ENCODE assay signal across 26 cellular contexts in genomic region chr1:173986951-173987350, GRCh38.
"Had no signal": no experiment of that assay in that cellular context is flagged by ENCODE, and none has a peak within 500 bp of the region (broad histone marks: within the 10 kb centered on the region; RNA-seq: fewer than 3 reads in every experiment).

No MANE protein-coding gene starts in this region.

- ATAC-seq: activated naive CD8-positive, alpha-beta T cell treated with anti-CD3 and anti-CD28 coated beads, Interleukin-2, amount 50 U/mL, for 24 hours; activated T-cell treated with anti-CD3 and anti-CD28 coated beads, Interleukin-2, amount 50 U/mL, for 4 hours; gastrocnemius medialis; stimulated activated naive CD8-positive, alpha-beta T cell treated with anti-CD3 and anti-CD28 coated beads, Interleukin-15, Interleukin-2, amounts not matched to agents 100 U/mL and 50 U/mL, for 24 hours had no signal

- H3K27ac ChIP-seq: left ventricle myocardium inferior, neural progenitor cell, parathyroid adenoma, right atrium auricular region, thoracic aorta, VCaP had no signal

- H3K4me3 Mint-ChIP-seq: activated naive CD8-positive, alpha-beta T cell treated with anti-CD3 and anti-CD28 coated beads, Interleukin-2, amount 50 U/mL, for 24 hours; activated T-cell treated with anti-CD3 and anti-CD28 coated beads, Interleukin-2, amount 50 U/mL, for 4 hours; neural progenitor cell had no signal

- H3K4me3 ChIP-seq: gastrocnemius medialis, left ventricle myocardium inferior, neural progenitor cell, right atrium auricular region, thoracic aorta had no signal

- H3K27ac Mint-ChIP-seq: neural progenitor cell had no signal

- H3K27me3 ChIP-seq: gastrocnemius medialis, neural progenitor cell, right atrium auricular region had no signal

- H3K27me3 Mint-ChIP-seq: activated naive CD8-positive, alpha-beta T cell treated with anti-CD3 and anti-CD28 coated beads, Interleukin-2, amount 50 U/mL, for 24 hours had no signal

- H3K9me3 ChIP-seq: gastrocnemius medialis, left ventricle myocardium inferior, right atrium auricular region, thoracic aorta had no signal

- H3K9me3 Mint-ChIP-seq: activated naive CD8-positive, alpha-beta T cell treated with anti-CD3 and anti-CD28 coated beads, Interleukin-2, amount 50 U/mL, for 24 hours; activated T-cell treated with anti-CD3 and anti-CD28 coated beads, Interleukin-2, amount 50 U/mL, for 4 hours; neural progenitor cell had no signal

- H3K4me1 Mint-ChIP-seq: neural progenitor cell had no signal

- H3K4me1 ChIP-seq: gastrocnemius medialis, left ventricle myocardium inferior, neural progenitor cell, parathyroid adenoma, right atrium auricular region had no signal

- DNase-seq: activated CD4-positive, alpha-beta T cell treated with anti-CD3 and anti-CD28 coated beads for 4 hours; activated CD4-positive, alpha-beta T cell treated with anti-CD3 and anti-CD28 coated beads, Interleukin-2, amount 50 U/mL, for 4 hours; activated CD8-positive, alpha-beta memory T cell treated with anti-CD3 and anti-CD28 coated beads, Interleukin-2, amount 50 U/mL, for 4 hours; activated effector memory CD4-positive, alpha-beta T cell treated with Interleukin-2 at 50 U/mL for 16 hours; activated naive CD4-positive, alpha-beta T cell treated with Interleukin-2 at 50 U/mL for 16 hours; activated naive CD8-positive, alpha-beta T cell treated with anti-CD3 and anti-CD28 coated beads, Interleukin-2, amount 50 U/mL, for 24 hours; activated T-cell treated with anti-CD3 and anti-CD28 coated beads, Interleukin-2, amount 50 U/mL, for 4 hours; amygdala; caudate nucleus; dermis blood vessel endothelial cell; effector CD4-positive, alpha-beta T cell; erythroblast; gastrocnemius medialis; glutamatergic neuron; left ventricle myocardium inferior; occipital lobe; stimulated activated CD4-positive, alpha-beta T cell treated with anti-CD3 and anti-CD28 coated beads, Interleukin-15, amount 100 ng/mL, for 24 hours; stimulated activated CD4-positive, alpha-beta T cell treated with anti-CD3 and anti-CD28 coated beads, Interleukin-2, amount 100 ng/mL, for 24 hours; stimulated activated naive CD8-positive, alpha-beta T cell treated with anti-CD3 and anti-CD28 coated beads, Interleukin-15, Interleukin-2, amounts not matched to agents 100 U/mL and 50 U/mL, for 24 hours; T-helper 9 cell; trophoblast cell had no signal
